In the genomic region with DNA sequence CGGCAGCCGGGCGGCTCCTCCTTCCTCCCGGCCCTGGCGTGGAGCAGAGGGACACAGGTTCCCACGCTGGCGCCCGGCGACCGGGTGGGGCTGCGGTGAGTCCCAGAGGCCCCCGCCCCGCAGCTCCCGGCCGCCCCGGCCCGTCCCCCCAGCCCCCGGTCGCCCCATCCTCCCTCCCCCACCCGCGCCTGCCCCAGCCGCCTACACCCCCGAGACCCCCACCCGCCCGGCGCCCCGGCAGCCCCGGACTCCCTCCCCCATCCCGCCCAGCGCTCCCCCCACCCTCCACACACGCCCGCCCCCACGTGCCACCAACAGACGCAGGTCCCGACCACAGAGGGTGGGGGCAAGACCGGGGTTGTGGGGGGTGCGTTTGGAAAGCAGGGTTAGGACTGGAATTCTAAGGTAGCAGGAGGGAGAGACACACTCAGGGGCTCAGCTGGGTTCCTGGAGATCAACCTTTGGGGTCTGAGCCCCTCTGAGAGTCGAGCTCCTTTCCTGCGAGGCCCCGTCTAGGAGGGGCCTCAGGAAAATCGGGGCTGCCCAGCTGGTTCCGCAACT, we compare ENCODE assay signal across 8 cellular contexts. TPM values are rescaled to one million over a fixed set of nuclear protein-coding genes. Genes with fewer than 3 reads are reported as not detected.
DNase-seq lines count a peak whose midpoint lies in the region; ATAC-seq and TF ChIP-seq lines count a peak whose summit lies in the region.

No MANE protein-coding gene starts in this region.

- peak overlapping the region in 2 of 5 donors; percentile 21 to 43 for H3K9ac ChIP-seq in subcutaneous abdominal adipose tissue (ENCODE audit: low read length in 5 of 5)

- peaks cover 51% of the 10 kb centered on the region for H3K27me3 ChIP-seq in left ventricle myocardium inferior (ENCODE audit: low read depth)
- H3K27me3 ChIP-seq in subcutaneous abdominal adipose tissue (ENCODE audit: control insufficient read depth in 5 of 5, insufficient read depth in 4 of 5, low read length in 5 of 5): peaks cover 0 to 27% (median 9%) of the 10 kb centered on the region in 5 donors

- H3K27ac ChIP-seq in HEK293 (ENCODE audit: extremely low read depth, low read depth, low read length) (no peak overlapping the region), left ventricle myocardium inferior (replicated peaks) (peak overlapping the region; percentile 84), subcutaneous abdominal adipose tissue (ENCODE audit: low read depth, low read length) (no peak overlapping the region)

- ATAC-seq in GM18868 (IDR thresholded peaks at IDR 0.05; ENCODE audit: unreplicated experiment) (no peak), HG02759 (IDR thresholded peaks at IDR 0.05; ENCODE audit: unreplicated experiment) (no peak)

- no peaks in the 10 kb centered on the region for H3K9me3 Mint-ChIP-seq in activated CD4-positive, alpha-beta T cell treated with anti-CD3 and anti-CD28 coated beads, Interleukin-2, amount 10 ng/mL, durations not matched to agents 24 days and 14 days

- H3K27ac Mint-ChIP-seq in activated CD4-positive, alpha-beta T cell treated with anti-CD3 and anti-CD28 coated beads, Interleukin-2, amount 10 ng/mL, durations not matched to agents 24 days and 14 days: peak overlapping the region; percentile 83

- peaks cover 9% of the 10 kb centered on the region for H3K27me3 Mint-ChIP-seq in activated CD4-positive, alpha-beta T cell treated with anti-CD3 and anti-CD28 coated beads, Interleukin-2, amount 10 ng/mL, durations not matched to agents 24 days and 14 days

- peaks cover 0 to 29% of the 10 kb centered on the region in 2 experiments; a peak in 1 of 3 replicates for H3K36me3 ChIP-seq in HEK293 (ENCODE audit: control insufficient read depth in 2 of 2, insufficient read depth in 1 of 2, low read length in 2 of 2)
- H3K36me3 ChIP-seq in left ventricle myocardium inferior: no peaks in the 10 kb centered on the region
- H3K36me3 ChIP-seq in subcutaneous abdominal adipose tissue (ENCODE audit: control insufficient read depth in 5 of 5, insufficient read depth in 5 of 5, low read length in 5 of 5): peaks cover 0 to 33% (median 9%) of the 10 kb centered on the region in 5 donors

- TF ChIP-seq CTCF in HEK293 (tag by site-specific recombination; IDR thresholded peaks at IDR 0.05): no peak
- TF ChIP-seq CTCF in left ventricle myocardium inferior (IDR thresholded peaks at IDR 0.05; ENCODE audit: borderline replicate concordance): no peak

- peak overlapping the region; percentile 79 for H3K4me3 Mint-ChIP-seq in activated CD4-positive, alpha-beta T cell treated with anti-CD3 and anti-CD28 coated beads, Interleukin-2, amount 10 ng/mL, durations not matched to agents 24 days and 14 days

- no peaks in the 10 kb centered on the region for H3K9me3 ChIP-seq in HEK293 (ENCODE audit: control insufficient read depth, insufficient read depth, low read depth, low read length)
- no peaks in the 10 kb centered on the region for H3K9me3 ChIP-seq in left ventricle myocardium inferior (replicated peaks)
- no peaks in the 10 kb centered on the region for H3K9me3 ChIP-seq in subcutaneous abdominal adipose tissue (ENCODE audit: control insufficient read depth in 5 of 5, low read length in 5 of 5)

- H3K4me3 ChIP-seq in HEK293 (ENCODE audit: low read depth, low read length) (peak overlapping the region; percentile 35), left ventricle myocardium inferior (peak overlapping the region; percentile 81), subcutaneous abdominal adipose tissue (ENCODE audit: low read depth in 1 of 5, low read length in 5 of 5) (peak overlapping the region in 3 of 5 donors; percentile 47 to 74 (median 49))

- H3K4me1 Mint-ChIP-seq in activated CD4-positive, alpha-beta T cell treated with anti-CD3 and anti-CD28 coated beads, Interleukin-2, amount 10 ng/mL, durations not matched to agents 24 days and 14 days: peaks cover 27% of the 10 kb centered on the region

- POLR2A ChIA-PET in HEK293 (lab: Yijun Ruan, JAX): interaction anchor here (1.5 kb wide), 1 partner anchor 118 kb away, joined by 3 read pairs; no protein-coding TSS in a partner anchor

- H3K4me1 ChIP-seq in HEK293 (ENCODE audit: control insufficient read depth, insufficient read depth, low read length) (no peaks in the 10 kb centered on the region), left ventricle myocardium inferior (peaks cover 22% of the 10 kb centered on the region), subcutaneous abdominal adipose tissue (ENCODE audit: control insufficient read depth in 5 of 5, insufficient read depth in 5 of 5, low read length in 5 of 5) (peaks cover 0 to 20% (median 16%) of the 10 kb centered on the region in 5 donors)

- CTCF ChIA-PET in HEK293 (lab: Yijun Ruan, JAX): interaction anchor here (0.7 to 0.8 kb wide), 2 partner anchors 15 to 38 kb away, joined by 3 to 5 read pairs; no protein-coding TSS in a partner anchor

- peaks cover 25% of the 10 kb centered on the region for H3K36me3 Mint-ChIP-seq in activated CD4-positive, alpha-beta T cell treated with anti-CD3 and anti-CD28 coated beads, Interleukin-2, amount 10 ng/mL, durations not matched to agents 24 days and 14 days (ENCODE audit: low read depth)

- no peak for DNase-seq in activated CD4-positive, alpha-beta T cell treated with anti-CD3 and anti-CD28 coated beads, Interleukin-2, amount 10 ng/mL, durations not matched to agents 24 days and 14 days
- no peak for DNase-seq in left ventricle myocardium inferior
- DNase-seq in HPDE6-E6E7 (ENCODE audit: extremely low spot score): no peak
- DNase-seq in stimulated activated CD4-positive, alpha-beta T cell treated with anti-CD3 and anti-CD28 coated beads, Interleukin-2, amount 100 ng/mL, for 48 hours: no peak

- intact Hi-C loops in activated CD4-positive, alpha-beta T cell treated with anti-CD3 and anti-CD28 coated beads, Interleukin-2, amount 10 ng/mL, durations not matched to agents 24 days and 14 days (cut with micrococcal nuclease): no loop called here
- intact Hi-C loops in left ventricle myocardium inferior (cut with micrococcal nuclease): no loop called here

TF ChIP-seq in HEK293, 187 proteins besides CTCF, POLR2A, EP300 and RAD21:
- 0 out of 2 replicates have a peak, but pooled peaks have one; percentile 18 for TF ChIP-seq ZNF335 (tag by site-specific recombination; conservative IDR thresholded peaks at IDR 0.05)
- no peak for TF ChIP-seq GLI4 (tag by site-specific recombination; IDR thresholded peaks at IDR 0.05)
- TF ChIP-seq, protein P1, sequence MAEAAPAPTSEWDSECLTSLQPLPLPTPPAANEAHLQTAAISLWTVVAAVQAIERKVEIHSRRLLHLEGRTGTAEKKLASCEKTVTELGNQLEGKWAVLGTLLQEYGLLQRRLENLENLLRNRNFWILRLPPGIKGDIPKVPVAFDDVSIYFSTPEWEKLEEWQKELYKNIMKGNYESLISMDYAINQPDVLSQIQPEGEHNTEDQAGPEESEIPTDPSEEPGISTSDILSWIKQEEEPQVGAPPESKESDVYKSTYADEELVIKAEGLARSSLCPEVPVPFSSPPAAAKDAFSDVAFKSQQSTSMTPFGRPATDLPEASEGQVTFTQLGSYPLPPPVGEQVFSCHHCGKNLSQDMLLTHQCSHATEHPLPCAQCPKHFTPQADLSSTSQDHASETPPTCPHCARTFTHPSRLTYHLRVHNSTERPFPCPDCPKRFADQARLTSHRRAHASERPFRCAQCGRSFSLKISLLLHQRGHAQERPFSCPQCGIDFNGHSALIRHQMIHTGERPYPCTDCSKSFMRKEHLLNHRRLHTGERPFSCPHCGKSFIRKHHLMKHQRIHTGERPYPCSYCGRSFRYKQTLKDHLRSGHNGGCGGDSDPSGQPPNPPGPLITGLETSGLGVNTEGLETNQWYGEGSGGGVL (tag by site-specific recombination; IDR thresholded peaks at IDR 0.05): peak; percentile 33; the same call in 1 of the 2 replicates
TF ChIP-seq in HEK293: peak in this region for 2.

RNA-seq across cellular contexts. Expression of a gene that starts 0.3 kb away (rescaled TPM):
- total RNA-seq in activated CD4-positive, alpha-beta T cell treated with anti-CD3 and anti-CD28 coated beads, Interleukin-2, amount 10 ng/mL, durations not matched to agents 24 days and 14 days: 136 and 142 TPM in 2 replicates
- total RNA-seq in left ventricle myocardium inferior: 7.2 TPM

RNA-seq across cellular contexts. Expression of a gene that starts 10.1 kb away (rescaled TPM):
- not detected in 2 replicates for total RNA-seq in activated CD4-positive, alpha-beta T cell treated with anti-CD3 and anti-CD28 coated beads, Interleukin-2, amount 10 ng/mL, durations not matched to agents 24 days and 14 days
- total RNA-seq in left ventricle myocardium inferior: not detected

RNA-seq across cellular contexts. Expression of a gene that starts 11.0 kb away (rescaled TPM):
- 3.2 and 3.5 TPM in 2 replicates for total RNA-seq in activated CD4-positive, alpha-beta T cell treated with anti-CD3 and anti-CD28 coated beads, Interleukin-2, amount 10 ng/mL, durations not matched to agents 24 days and 14 days
- total RNA-seq in left ventricle myocardium inferior: not detected

RNA-seq across cellular contexts. Expression of a gene that starts 18.4 kb away (rescaled TPM):
- 659 and 674 TPM in 2 replicates for total RNA-seq in activated CD4-positive, alpha-beta T cell treated with anti-CD3 and anti-CD28 coated beads, Interleukin-2, amount 10 ng/mL, durations not matched to agents 24 days and 14 days
- 160 TPM for total RNA-seq in left ventricle myocardium inferior

RNA-seq across cellular contexts. Expression of a gene that starts 24.6 kb away (rescaled TPM):
- 241 and 256 TPM in 2 replicates for total RNA-seq in activated CD4-positive, alpha-beta T cell treated with anti-CD3 and anti-CD28 coated beads, Interleukin-2, amount 10 ng/mL, durations not matched to agents 24 days and 14 days
- total RNA-seq in left ventricle myocardium inferior: 83.5 TPM

Comparison
In these comparisons a context has a peak if more than half of its experiments do, and no peak if none do; other contexts are left out.
1. RNA of a gene that starts 0.3 kb away (total RNA-seq): 136 to 142 TPM in activated CD4-positive, alpha-beta T cell treated with anti-CD3 and anti-CD28 coated beads, Interleukin-2, amount 10 ng/mL, durations not matched to agents 24 days and 14 days; 7.2 TPM in left ventricle myocardium inferior (single experiment); every median in the first group is over 10 times any median in the second.
2. Peak in every context shown above with its lines, with median percentiles within 50 percentile points of each other: H3K4me3 ChIP-seq.